In genomic region chr21:17783816-17784598, GRCh38 we compare ENCODE assay signal across 8 cellular contexts. TPM values are rescaled to one million over a fixed set of nuclear protein-coding genes. Genes with fewer than 3 reads are reported as not detected.
A peak's percentile ranks its signal among the peaks of the same experiment; 100 is the strongest.
DNase-seq lines count a peak whose midpoint lies in the region; ATAC-seq, FAIRE-seq and TF ChIP-seq lines count a peak whose summit lies in the region.

No MANE protein-coding gene starts in this region.

- H3K9me3 ChIP-seq in KOPT-K1 (ENCODE audit: insufficient read depth, low read length, poor library complexity, severe bottlenecking): peaks cover 4% of the 10 kb centered on the region

- peaks cover 14% of the 10 kb centered on the region for H3K36me3 ChIP-seq in KOPT-K1 (ENCODE audit: insufficient read depth, low read length)

- DNase-seq in germinal center (ENCODE audit: low spot score) (peak; percentile 44), D341Med (ENCODE audit: low spot score) (no peak), frontal cortex (ENCODE audit: low spot score in 2 of 2) (no peak), coronary artery (ENCODE audit: low spot score) (no peak), NCI-H1417 (lab: John Stamatoyannopoulos, UW) (no peak)

- FAIRE-seq in frontal cortex (lab: Jason Lieb, UNC): no peak

- ATAC-seq in GM18498 (IDR thresholded peaks at IDR 0.05; ENCODE audit: unreplicated experiment) (peak; percentile 46), GM21528 (IDR thresholded peaks at IDR 0.05; ENCODE audit: low FRiP score, unreplicated experiment) (peak; percentile 52)

- TF ChIP-seq CTCF in coronary artery (IDR thresholded peaks at IDR 0.05): no peak

- H3K27ac ChIP-seq in KOPT-K1 (ENCODE audit: low read depth, low read length, poor library complexity, severe bottlenecking): peak overlapping the region; percentile 68
- no peak overlapping the region for H3K27ac ChIP-seq in coronary artery

- H3K4me3 ChIP-seq in coronary artery: no peak overlapping the region

RNA-seq across cellular contexts. Expression of gene C21orf91, which starts 35.1 kb away (rescaled TPM):
- total RNA-seq in frontal cortex: 13.5 TPM
